22 cellular contexts compared by ENCODE assay signal in the genomic region with DNA sequence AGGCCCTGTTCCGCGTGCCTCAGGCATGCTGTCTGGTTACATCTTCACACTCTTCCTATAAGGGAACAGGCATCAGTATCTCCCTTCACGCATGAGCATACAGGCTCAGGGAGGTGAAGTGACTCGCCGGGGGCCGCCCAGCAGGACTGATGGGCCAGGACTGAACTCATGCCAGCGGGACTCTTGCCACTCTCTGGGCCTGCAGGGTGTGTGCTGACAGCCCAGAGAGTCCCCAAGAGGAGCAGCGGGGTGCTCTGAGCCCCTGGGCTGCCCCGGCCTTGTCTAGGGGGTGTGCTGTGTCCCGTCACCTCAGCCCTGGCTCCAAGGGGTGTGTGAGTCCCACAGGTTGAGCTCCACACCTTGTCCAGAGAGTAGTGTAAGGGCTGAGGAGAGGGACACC. TPM values are rescaled to one million over a fixed set of nuclear protein-coding genes. Genes with fewer than 3 reads are reported as not detected.
DNase-seq lines count a peak whose midpoint lies in the region; TF ChIP-seq lines count a peak whose summit lies in the region.
"Had no signal": no experiment of that assay in that cellular context is flagged by ENCODE, and none has a peak within 500 bp of the region (broad histone marks: within the 10 kb centered on the region; RNA-seq: fewer than 3 reads in every experiment).

No MANE protein-coding gene starts in this region.

- H3K79me2 ChIP-seq in PC-9 (ENCODE audit: low read depth), result no peaks in the 10 kb centered on the region

- H3K27ac ChIP-seq in BLaER1 (peak overlapping the region; percentile 65), HEK293 (ENCODE audit: extremely low read depth, low read depth, low read length) (no peak overlapping the region), PC-9 (no peak overlapping the region)
- H3K27ac ChIP-seq: 22Rv1, A549, C4-2B had no signal

- H3K36me3 ChIP-seq in BLaER1 (no peaks in the 10 kb centered on the region), HEK293 (ENCODE audit: control insufficient read depth in 2 of 2, insufficient read depth in 1 of 2, low read length in 2 of 2) (no peaks in the 10 kb centered on the region), PC-9 (ENCODE audit: low read depth) (no peaks in the 10 kb centered on the region)

- H3K4me1 ChIP-seq in BLaER1 (peaks cover 60% of the 10 kb centered on the region), HEK293 (ENCODE audit: control insufficient read depth, insufficient read depth, low read length) (no peaks in the 10 kb centered on the region), PC-9 (replicated peaks; ENCODE audit: insufficient read depth) (no peaks in the 10 kb centered on the region)
- H3K4me1 ChIP-seq: A549 had no signal

- H3F3A ChIP-seq in PC-9 (ENCODE audit: insufficient read depth, low read depth), result no peaks in the 10 kb centered on the region

- H4K20me1 ChIP-seq in BLaER1, result no peaks in the 10 kb centered on the region
- no peaks in the 10 kb centered on the region for H4K20me1 ChIP-seq in PC-9 (ENCODE audit: insufficient read depth)

- DNase-seq in DMS79 treated with DMSO at 0.1 percent for 48 hours (lab: John Stamatoyannopoulos, UW) (peak; percentile 38), DMS79 (lab: John Stamatoyannopoulos, UW) (no peak), retina (peak; percentile 2), COLO668 (lab: John Stamatoyannopoulos, UW; ENCODE audit: unreplicated experiment) (no peak), PC-9 (no peak)
- DNase-seq: AML-193; CD4-positive, alpha-beta T cell; CD8-positive, alpha-beta T cell; DMS 273 treated with DMSO at 0.1 percent for 48 hours; DND-41; EL; GDM1 had no signal

- H3K4me3 ChIP-seq in BLaER1 (no peak overlapping the region), HEK293 (ENCODE audit: low read depth, low read length) (no peak overlapping the region), PC-9 (no peak overlapping the region)
- H3K4me3 ChIP-seq: A549, GM12878 had no signal

- BruUV-seq in PC-9 (replicated peaks; lab: Mats Ljungman, UMichigan), result no TSS peak

- no peak overlapping the region for H3K9ac ChIP-seq in BLaER1

- H3K27me3 ChIP-seq in BLaER1, result no peaks in the 10 kb centered on the region
- peaks cover 91% of the 10 kb centered on the region for H3K27me3 ChIP-seq in PC-9 (ENCODE audit: insufficient read depth, low read depth)

- CTCF ChIA-PET in HEK293 (lab: Yijun Ruan, JAX) (interaction anchor here (0.7 to 1.2 kb wide), 3 partner anchors 9 to 25 kb away, joined by 3 to 4 read pairs (median 3); no protein-coding TSS in a partner anchor), PC-9 (lab: Charles Lee) (no interaction called here)

- H2AFZ ChIP-seq in PC-9, result no peak overlapping the region

- POLR2A ChIA-PET in HEK293 (lab: Yijun Ruan, JAX) (no interaction called here), PC-9 (lab: Charles Lee; ENCODE audit: unreplicated experiment) (no interaction called here)

- H3K9me3 ChIP-seq in BLaER1 (no peaks in the 10 kb centered on the region), HEK293 (ENCODE audit: control insufficient read depth, insufficient read depth, low read depth, low read length) (no peaks in the 10 kb centered on the region), PC-9 (ENCODE audit: insufficient read depth, low read depth) (no peaks in the 10 kb centered on the region)
- H3K9me3 ChIP-seq: A549 had no signal

- TF ChIP-seq CTCF in HEK293 (tag by site-specific recombination; IDR thresholded peaks at IDR 0.05), result no peak
- no peak for TF ChIP-seq CTCF in PC-9 (conservative IDR thresholded peaks at IDR 0.05)

- intact Hi-C loops in PC-9 (cut with micrococcal nuclease; ENCODE audit: unreplicated experiment), result no loop called here

- H3K9me2 ChIP-seq in PC-9 (ENCODE audit: insufficient read depth), result no peaks in the 10 kb centered on the region

- peak overlapping the region; percentile 81 for H3K4me2 ChIP-seq in BLaER1
- H3K4me2 ChIP-seq in PC-9, result no peak overlapping the region
- H3K4me2 ChIP-seq: A549 had no signal

TF ChIP-seq in HEK293, 187 proteins besides CTCF, POLR2A, EP300 and RAD21:
- TF ChIP-seq ZIC2 (tag by site-specific recombination; IDR thresholded peaks at IDR 0.05), result peak; percentile 86
- TF ChIP-seq, protein P1, sequence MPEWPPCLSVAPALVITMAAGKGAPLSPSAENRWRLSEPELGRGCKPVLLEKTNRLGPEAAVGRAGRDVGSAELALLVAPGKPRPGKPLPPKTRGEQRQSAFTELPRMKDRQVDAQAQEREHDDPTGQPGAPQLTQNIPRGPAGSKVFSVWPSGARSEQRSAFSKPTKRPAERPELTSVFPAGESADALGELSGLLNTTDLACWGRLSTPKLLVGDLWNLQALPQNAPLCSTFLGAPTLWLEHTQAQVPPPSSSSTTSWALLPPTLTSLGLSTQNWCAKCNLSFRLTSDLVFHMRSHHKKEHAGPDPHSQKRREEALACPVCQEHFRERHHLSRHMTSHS (tag by site-specific recombination; IDR thresholded peaks at IDR 0.05), result no peak

RNA-seq across cellular contexts. Expression of gene KCNT1, which starts 9.9 kb away (rescaled TPM):
- not detected in 2 replicates for total RNA-seq in PC-9 (2021)
- total RNA-seq: A172; B cell; CD8-positive, alpha-beta T cell; Daoy; G401; GM12878 had no signal

RNA-seq across cellular contexts. Expression of gene SOHLH1, which starts 12.6 kb away (rescaled TPM):
- total RNA-seq in PC-9 (2021), result not detected in 2 replicates
- total RNA-seq: A172; B cell; CD4-positive, alpha-beta T cell; CD8-positive, alpha-beta T cell; Daoy; G401; GM12878 had no signal

RNA-seq across cellular contexts. Expression of gene LCN9, which starts 48.8 kb away (rescaled TPM):
- total RNA-seq in PC-9 (2021), result not detected in 2 replicates
- total RNA-seq: A172; B cell; CD4-positive, alpha-beta T cell; CD8-positive, alpha-beta T cell; Daoy; G401; GM12878 had no signal

Comparison
In these comparisons a context has a peak if more than half of its experiments do, and no peak if none do; other contexts are left out.
1. DNase-seq: peak in DMS79 treated with DMSO at 0.1 percent for 48 hours (single experiment) and retina (single experiment); none in DMS79 (single experiment), COLO668 (single experiment) and PC-9 (0 of 2).